In genomic region chr20:23205221-23205620, GRCh38 we compare ENCODE assay signal across 1 cellular context.
TF ChIP-seq lines count a peak whose summit lies in the region.

No MANE protein-coding gene starts in this region.

TF ChIP-seq in H1, 55 proteins besides CTCF, POLR2A, EP300 and RAD21 (continued from another document):
- TF ChIP-seq CHD7 (IDR thresholded peaks at IDR 0.05; ENCODE audit: insufficient replicate concordance, low read length) = no peak
- TF ChIP-seq SIN3A (conservative IDR thresholded peaks at IDR 0.05 in 1 of 2, IDR thresholded peaks at IDR 0.05 in 1 of 2; ENCODE audit: low read depth in 1 of 2, low read length in 2 of 2) = no peak
- no peak for TF ChIP-seq YY1 (IDR thresholded peaks at IDR 0.05; ENCODE audit: low read depth, low read length)
- no peak for TF ChIP-seq POLR2AphosphoS5 (IDR thresholded peaks at IDR 0.05; ENCODE audit: low read depth, low read length)
- no peak for TF ChIP-seq TAF7 (optimal IDR thresholded peaks at IDR 0.05; ENCODE audit: borderline replicate concordance, low read depth, low read length)
- no peak for TF ChIP-seq RBBP5 (IDR thresholded peaks at IDR 0.05; ENCODE audit: borderline replicate concordance, low read depth, low read length)
- no peak for TF ChIP-seq ASH2L (IDR thresholded peaks at IDR 0.05; ENCODE audit: low read length)
- no peak for TF ChIP-seq ATF2 (IDR thresholded peaks at IDR 0.05; ENCODE audit: low read length)
